ENCODE assay signal across 1 cellular context in genomic region chr1:236018885-236019453, GRCh38.
TF ChIP-seq lines count a peak whose summit lies in the region.

No MANE protein-coding gene starts in this region.

TF ChIP-seq in IMR-90, 13 proteins besides CTCF, POLR2A, EP300 and RAD21 (continued from another document):
- TF ChIP-seq SMC3 (IDR thresholded peaks at IDR 0.05; ENCODE audit: low read depth, low read length): no peak
- no peak for TF ChIP-seq CHD1 (IDR thresholded peaks at IDR 0.05; ENCODE audit: low read depth, low read length)
- TF ChIP-seq RFX5 (IDR thresholded peaks at IDR 0.05; ENCODE audit: low read depth, low read length): no peak
- no peak for TF ChIP-seq CEBPB (IDR thresholded peaks at IDR 0.05; ENCODE audit: low read depth, low read length)
- no peak for TF ChIP-seq MAFK (IDR thresholded peaks at IDR 0.05; ENCODE audit: low read depth, low read length)
- TF ChIP-seq BHLHE40 (IDR thresholded peaks at IDR 0.05; ENCODE audit: low read depth, low read length): no peak
